In the genomic region with DNA sequence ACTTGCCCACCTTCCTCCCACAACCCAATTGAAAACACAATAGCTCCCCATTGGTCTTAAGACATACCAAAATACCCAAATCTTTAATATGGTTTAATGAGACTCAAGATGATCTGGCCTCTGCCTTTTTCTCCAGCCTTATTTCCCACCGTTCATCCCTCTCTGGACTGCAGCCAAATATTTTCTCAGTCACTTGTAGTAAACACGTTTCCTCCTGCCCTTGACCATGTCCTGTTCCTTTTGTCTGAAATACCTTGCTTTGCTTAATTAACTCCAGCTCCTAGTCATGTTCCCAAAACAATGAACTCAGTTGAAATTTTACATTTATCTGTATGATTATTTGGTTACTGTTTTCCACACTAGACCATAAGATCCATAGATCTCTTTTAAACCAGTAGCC, we compare ENCODE assay signal across 20 cellular contexts. TPM values are rescaled to one million over a fixed set of nuclear protein-coding genes. Genes with fewer than 3 reads are reported as not detected.
DNase-seq lines count a peak whose midpoint lies in the region; ATAC-seq and TF ChIP-seq lines count a peak whose summit lies in the region.
"Had no signal": no experiment of that assay in that cellular context is flagged by ENCODE, and none has a peak within 500 bp of the region (broad histone marks: within the 10 kb centered on the region; RNA-seq: fewer than 3 reads in every experiment).

No MANE protein-coding gene starts in this region.

- no peak for TF ChIP-seq EP300 in Ishikawa (IDR thresholded peaks at IDR 0.05; ENCODE audit: borderline replicate concordance)

- H3K4me1 Mint-ChIP-seq in endothelial cell (ENCODE audit: unreplicated experiment) = peaks cover 8% of the 10 kb centered on the region
- no peaks in the 10 kb centered on the region for H3K4me1 Mint-ChIP-seq in naive thymus-derived CD8-positive, alpha-beta T cell
- H3K4me1 Mint-ChIP-seq: stimulated activated naive CD8-positive, alpha-beta T cell treated with anti-CD3 and anti-CD28 coated beads, Interleukin-15, amount 100 ng/mL, for 72 hours had no signal

- peak overlapping the region; percentile 70 for H3K4me3 Mint-ChIP-seq in endothelial cell (ENCODE audit: unreplicated experiment)
- H3K4me3 Mint-ChIP-seq in naive thymus-derived CD8-positive, alpha-beta T cell = no peak overlapping the region
- H3K4me3 Mint-ChIP-seq: activated naive CD8-positive, alpha-beta T cell treated with anti-CD3 and anti-CD28 coated beads, Interleukin-2, amount 10 ng/mL, durations not matched to agents 7 days and 5 days; stimulated activated naive CD8-positive, alpha-beta T cell treated with anti-CD3 and anti-CD28 coated beads, Interleukin-15, amount 100 ng/mL, for 72 hours had no signal

- TF ChIP-seq CTCF in endothelial cell (IDR thresholded peaks at IDR 0.05; ENCODE audit: unreplicated experiment) (no peak), parathyroid adenoma (IDR thresholded peaks at IDR 0.05) (no peak), coronary artery (IDR thresholded peaks at IDR 0.05) (no peak)

- H3K36me3 Mint-ChIP-seq in endothelial cell (ENCODE audit: low read depth, unreplicated experiment) = peaks cover 19% of the 10 kb centered on the region
- peaks cover 5 to 20% (median 9%) of the 10 kb centered on the region in 3 donors for H3K36me3 Mint-ChIP-seq in naive thymus-derived CD8-positive, alpha-beta T cell

- no peaks in the 10 kb centered on the region for H3K9me3 ChIP-seq in parathyroid adenoma (ENCODE audit: control insufficient read depth, low read length)
- H3K9me3 ChIP-seq: lower lobe of right lung, ovary had no signal

- H3K27me3 ChIP-seq in parathyroid adenoma (ENCODE audit: control insufficient read depth, insufficient read depth, low read length) = no peaks in the 10 kb centered on the region
- H3K27me3 ChIP-seq: cardiac muscle cell, ovary had no signal

- H3K4me1 ChIP-seq in parathyroid adenoma = peaks cover 2% of the 10 kb centered on the region
- H3K4me1 ChIP-seq: lower lobe of right lung had no signal

- H3K4me3 ChIP-seq in parathyroid adenoma (ENCODE audit: low read depth, low read length) = no peak overlapping the region
- H3K4me3 ChIP-seq in coronary artery = no peak overlapping the region
- H3K4me3 ChIP-seq: cardiac muscle cell, lower lobe of right lung, ovary had no signal

- H2AFZ ChIP-seq in parathyroid adenoma = no peak overlapping the region

- no peak overlapping the region for H3K9ac ChIP-seq in parathyroid adenoma

- H3K79me2 ChIP-seq in parathyroid adenoma = no peaks in the 10 kb centered on the region

- POLR2A ChIA-PET in naive thymus-derived CD8-positive, alpha-beta T cell (lab: Charles Lee) = no interaction called here

- H3K36me3 ChIP-seq in parathyroid adenoma (ENCODE audit: control insufficient read depth, insufficient read depth, low read length) = no peaks in the 10 kb centered on the region
- H3K36me3 ChIP-seq: ovary had no signal

- DNase-seq in NCI-H69 (lab: John Stamatoyannopoulos, UW) (peak; percentile 4), endothelial cell (ENCODE audit: low spot score) (no peak), coronary artery (ENCODE audit: low spot score) (no peak)
- no peak for DNase-seq in naive thymus-derived CD8-positive, alpha-beta T cell
- no peak for DNase-seq in stimulated activated CD4-positive, alpha-beta T cell treated with anti-CD3 and anti-CD28 coated beads, Interleukin-12 subunit alpha, Interleukin-12 subunit beta, amount 100 ng/mL, for 4 hours
- DNase-seq: activated naive CD8-positive, alpha-beta T cell treated with anti-CD3 and anti-CD28 coated beads, Interleukin-2, amount 10 ng/mL, durations not matched to agents 7 days and 5 days; AML-193; effector CD4-positive, alpha-beta T cell; lower lobe of right lung; NCI-H1694 treated with DMSO at 0.1 percent for 48 hours; NCI-H446 treated with DMSO at 0.1 percent for 48 hours; ovary; stimulated activated CD4-positive, alpha-beta T cell treated with anti-CD3 and anti-CD28 coated beads, Interleukin-2, amount 100 ng/mL, for 48 hours; stimulated activated naive CD8-positive, alpha-beta T cell treated with anti-CD3 and anti-CD28 coated beads, Interleukin-15, amount 100 ng/mL, for 72 hours; SW 1271; trophoblast cell had no signal

- H3K27ac ChIP-seq in parathyroid adenoma (no peak overlapping the region), coronary artery (no peak overlapping the region)
- H3K27ac ChIP-seq: cardiac muscle cell, lower lobe of right lung, ovary, RWPE1 had no signal

- H3K4me2 ChIP-seq in parathyroid adenoma (ENCODE audit: low read length) = peak overlapping the region; percentile 23

- peaks cover 2% of the 10 kb centered on the region for H3K27me3 Mint-ChIP-seq in endothelial cell (ENCODE audit: unreplicated experiment)
- no peaks in the 10 kb centered on the region for H3K27me3 Mint-ChIP-seq in naive thymus-derived CD8-positive, alpha-beta T cell
- H3K27me3 Mint-ChIP-seq: activated naive CD8-positive, alpha-beta T cell treated with anti-CD3 and anti-CD28 coated beads, Interleukin-2, amount 10 ng/mL, durations not matched to agents 7 days and 5 days; stimulated activated naive CD8-positive, alpha-beta T cell treated with anti-CD3 and anti-CD28 coated beads, Interleukin-15, amount 100 ng/mL, for 72 hours had no signal

- TF ChIP-seq RAD21 in Ishikawa (IDR thresholded peaks at IDR 0.05; ENCODE audit: low read depth) = no peak

- ATAC-seq in naive thymus-derived CD8-positive, alpha-beta T cell = no peak
- ATAC-seq: lower lobe of right lung; stimulated activated naive CD8-positive, alpha-beta T cell treated with anti-CD3 and anti-CD28 coated beads, Interleukin-15, amount 100 ng/mL, for 72 hours had no signal

- H3K9me3 Mint-ChIP-seq in endothelial cell (ENCODE audit: unreplicated experiment) = no peaks in the 10 kb centered on the region
- peaks cover 0 to 13% (median 7%) of the 10 kb centered on the region in 9 donors for H3K9me3 Mint-ChIP-seq in naive thymus-derived CD8-positive, alpha-beta T cell

- H3K27ac Mint-ChIP-seq in endothelial cell (ENCODE audit: unreplicated experiment) = peak overlapping the region; percentile 71
- no peak overlapping the region for H3K27ac Mint-ChIP-seq in naive thymus-derived CD8-positive, alpha-beta T cell
- H3K27ac Mint-ChIP-seq: activated naive CD8-positive, alpha-beta T cell treated with anti-CD3 and anti-CD28 coated beads, Interleukin-2, amount 10 ng/mL, durations not matched to agents 7 days and 5 days; stimulated activated naive CD8-positive, alpha-beta T cell treated with anti-CD3 and anti-CD28 coated beads, Interleukin-15, amount 100 ng/mL, for 72 hours had no signal

TF ChIP-seq in Ishikawa, 13 proteins besides CTCF, POLR2A, EP300 and RAD21:
- TF ChIP-seq TEAD4 (IDR thresholded peaks at IDR 0.05) = no peak
- peak; percentile 45; the same call in 1 of the 2 replicates for TF ChIP-seq NFIC (IDR thresholded peaks at IDR 0.05)
- TF ChIP-seq TAF1 (IDR thresholded peaks at IDR 0.05; ENCODE audit: low read depth) = no peak
TF ChIP-seq in Ishikawa: peak in this region for 1.

RNA-seq across cellular contexts. Expression of a gene that starts 8.4 kb away (rescaled TPM):
- 44.2 TPM for total RNA-seq in endothelial cell (ENCODE audit: unreplicated experiment)
- total RNA-seq in naive thymus-derived CD8-positive, alpha-beta T cell = 10 to 100 TPM; 50.8 to 59.9 TPM
- polyA plus RNA-seq in naive thymus-derived CD8-positive, alpha-beta T cell = 10 to 100 TPM; 36.8 to 40.0 (median 37.8) TPM

RNA-seq across cellular contexts. Expression of a gene that starts 57.0 kb away (rescaled TPM):
- total RNA-seq in endothelial cell (ENCODE audit: unreplicated experiment) = 181 TPM
- 10 to 100 TPM; 23.2 to 25.8 TPM for total RNA-seq in naive thymus-derived CD8-positive, alpha-beta T cell
- polyA plus RNA-seq in naive thymus-derived CD8-positive, alpha-beta T cell = 10 to 100 TPM; 11.0 to 14.3 (median 14.0) TPM
